In genomic region chr1:52914463-52914862, GRCh38 we compare ENCODE assay signal across 23 cellular contexts.
"Had no signal": no experiment of that assay in that cellular context is flagged by ENCODE, and none has a peak within 500 bp of the region (broad histone marks: within the 10 kb centered on the region; RNA-seq: fewer than 3 reads in every experiment).

No MANE protein-coding gene starts in this region.

- FAIRE-seq: kidney had no signal

- H3K79me2 ChIP-seq: hepatocyte had no signal

- H3K27me3 ChIP-seq: gastroesophageal sphincter, heart left ventricle, hepatocyte, tibial nerve, vagina had no signal

- H3K27ac ChIP-seq: hepatocyte, neural progenitor cell, prostate gland, thoracic aorta, tibial nerve, vagina had no signal

- ATAC-seq: gastroesophageal sphincter; heart left ventricle; mucosa of descending colon; stimulated activated naive B cell treated with anti-CD40 and anti-IgM and Interleukin-4, amounts not matched to agents 10 μg/mL and 1 μg/mL and 100 μg/mL, for 72 hours had no signal

- H3K9ac ChIP-seq: neural progenitor cell had no signal

- H3K4me2 ChIP-seq: hepatocyte, neural progenitor cell had no signal

- DNase-seq: cerebellar nuclear complex; cortex of kidney; effector CD4-positive, alpha-beta T cell; foreskin fibroblast; heart left ventricle; kidney; left cardiac atrium; mesenchymal stem cell; mucosa of descending colon; naive B cell; nucleus accumbens; right cardiac atrium; stimulated activated CD4-positive, alpha-beta T cell treated with anti-CD3 and anti-CD28 coated beads, Interleukin-15, amount 100 ng/mL, for 24 hours; stimulated activated CD4-positive, alpha-beta T cell treated with anti-CD3 and anti-CD28 coated beads, Interleukin-2, amount 100 ng/mL, for 48 hours; stimulated activated naive B cell treated with anti-CD40 and anti-IgM and Interleukin-4, amounts not matched to agents 10 μg/mL and 1 μg/mL and 100 μg/mL, for 72 hours had no signal

- H3K36me3 ChIP-seq: neural progenitor cell, prostate gland, thoracic aorta had no signal

- H3K4me3 ChIP-seq: gastroesophageal sphincter, heart left ventricle, hepatocyte, mucosa of descending colon, neural progenitor cell, prostate gland, skin epidermis, thoracic aorta, tibial nerve, vagina had no signal

- H2AFZ ChIP-seq: hepatocyte, neural progenitor cell had no signal

- H3K9me3 ChIP-seq: gastroesophageal sphincter, heart left ventricle, mucosa of descending colon, prostate gland, thoracic aorta, tibial nerve, vagina had no signal
